ENCODE assay signal across 11 cellular contexts in the genomic region with DNA sequence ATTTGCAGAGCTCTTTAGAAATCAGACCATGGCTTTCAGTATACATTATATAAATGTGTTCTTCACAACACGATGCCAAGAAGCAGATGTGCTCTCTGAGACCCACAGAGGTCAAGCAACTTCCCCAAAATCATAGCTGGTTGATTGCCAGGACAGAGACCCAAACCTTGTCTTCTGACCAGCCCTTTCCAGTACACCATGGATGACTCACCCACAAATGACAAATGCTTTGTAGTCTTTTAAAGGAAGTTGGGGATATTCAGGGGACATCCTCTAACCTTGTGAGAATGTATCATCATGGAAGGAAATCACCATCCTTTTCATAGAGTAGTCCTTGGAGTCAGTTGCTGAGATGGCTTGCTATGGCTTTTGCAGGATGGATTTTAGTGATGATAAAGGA. TPM values are rescaled to one million over a fixed set of nuclear protein-coding genes. Genes with fewer than 3 reads are reported as not detected.
DNase-seq lines count a peak whose midpoint lies in the region; ATAC-seq and TF ChIP-seq lines count a peak whose summit lies in the region.
"Had no signal": no experiment of that assay in that cellular context is flagged by ENCODE, and none has a peak within 500 bp of the region (broad histone marks: within the 10 kb centered on the region; RNA-seq: fewer than 3 reads in every experiment).

No MANE protein-coding gene starts in this region.

- POLR2A ChIA-PET in RWPE1 (lab: Yijun Ruan, JAX; ENCODE audit: low non-redundant PET), result no interaction called here

- CTCF ChIA-PET in RWPE1 (lab: Yijun Ruan, JAX), result no interaction called here
- CTCF ChIA-PET in activated naive CD4-positive, alpha-beta T cell treated with anti-CD3 and anti-CD28 coated beads for 36 hours (lab: Charles Lee), result no interaction called here

- H3K9me3 Mint-ChIP-seq in osteocyte (ENCODE audit: unreplicated experiment), result no peaks in the 10 kb centered on the region
- H3K9me3 Mint-ChIP-seq in activated T-helper 2 cell treated with anti-CD3 and anti-CD28 coated beads, Interferon-gamma antibody, Interleukin-2, Interleukin-4, amounts not matched to agents 10 μg/mL and 5 μg/mL and 100 μg/mL, durations not matched to agents 14 hours and 24 hours and 36 hours, result no peaks in the 10 kb centered on the region
- H3K9me3 Mint-ChIP-seq in activated naive CD4-positive, alpha-beta T cell treated with anti-CD3 and anti-CD28 coated beads for 36 hours, result no peaks in the 10 kb centered on the region

- intact Hi-C loops in activated T-helper 2 cell treated with anti-CD3 and anti-CD28 coated beads, Interferon-gamma antibody, Interleukin-2, Interleukin-4, amounts not matched to agents 10 μg/mL and 5 μg/mL and 100 μg/mL, durations not matched to agents 14 hours and 24 hours and 36 hours (cut with micrococcal nuclease), result no loop called here
- intact Hi-C loops in activated naive CD4-positive, alpha-beta T cell treated with anti-CD3 and anti-CD28 coated beads for 36 hours (cut with micrococcal nuclease), result no loop called here

- ATAC-seq in GM21390 (IDR thresholded peaks at IDR 0.05; ENCODE audit: unreplicated experiment), result no peak
- ATAC-seq: stimulated activated naive CD8-positive, alpha-beta T cell treated with anti-CD3 and anti-CD28 coated beads, Interleukin-15, Interleukin-2, amounts not matched to agents 100 U/mL and 50 U/mL, for 24 hours had no signal

- peak; percentile 40 for DNase-seq in GM03348 (ENCODE audit: low spot score)
- peak; percentile 38 for DNase-seq in RWPE1 (ENCODE audit: low spot score)
- peak; percentile 31 for DNase-seq in fibroblast of gingiva (ENCODE audit: low read depth)
- no peak for DNase-seq in osteocyte (ENCODE audit: extremely low spot score, unreplicated experiment)
- no peak for DNase-seq in SKM-1 treated with dmso at 0.1 percent for 144 hours (lab: John Stamatoyannopoulos, UW; ENCODE audit: unreplicated experiment)
- DNase-seq in activated T-helper 2 cell treated with anti-CD3 and anti-CD28 coated beads, Interferon-gamma antibody, Interleukin-2, Interleukin-4, amounts not matched to agents 10 μg/mL and 5 μg/mL and 100 μg/mL, durations not matched to agents 14 hours and 24 hours and 36 hours (ENCODE audit: low spot score), result no peak
- DNase-seq in activated naive CD4-positive, alpha-beta T cell treated with anti-CD3 and anti-CD28 coated beads for 36 hours, result no peak
- DNase-seq: activated effector memory CD4-positive, alpha-beta T cell treated with anti-CD3 and anti-CD28 coated beads, Interleukin-2, amount 50 U/mL, for 16 hours; right cardiac atrium; stimulated activated naive CD8-positive, alpha-beta T cell treated with anti-CD3 and anti-CD28 coated beads, Interleukin-15, Interleukin-2, amounts not matched to agents 100 U/mL and 50 U/mL, for 24 hours had no signal

- H3K27me3 Mint-ChIP-seq in osteocyte (ENCODE audit: unreplicated experiment), result no peaks in the 10 kb centered on the region
- H3K27me3 Mint-ChIP-seq in activated T-helper 2 cell treated with anti-CD3 and anti-CD28 coated beads, Interferon-gamma antibody, Interleukin-2, Interleukin-4, amounts not matched to agents 10 μg/mL and 5 μg/mL and 100 μg/mL, durations not matched to agents 14 hours and 24 hours and 36 hours (ENCODE audit: low read depth), result no peaks in the 10 kb centered on the region
- peaks cover 2% of the 10 kb centered on the region for H3K27me3 Mint-ChIP-seq in activated naive CD4-positive, alpha-beta T cell treated with anti-CD3 and anti-CD28 coated beads for 36 hours (ENCODE audit: low read depth)

- H3K4me1 Mint-ChIP-seq in osteocyte (ENCODE audit: unreplicated experiment), result peaks cover 90% of the 10 kb centered on the region
- H3K4me1 Mint-ChIP-seq in activated T-helper 2 cell treated with anti-CD3 and anti-CD28 coated beads, Interferon-gamma antibody, Interleukin-2, Interleukin-4, amounts not matched to agents 10 μg/mL and 5 μg/mL and 100 μg/mL, durations not matched to agents 14 hours and 24 hours and 36 hours (ENCODE audit: low read depth), result no peaks in the 10 kb centered on the region
- no peaks in the 10 kb centered on the region for H3K4me1 Mint-ChIP-seq in activated naive CD4-positive, alpha-beta T cell treated with anti-CD3 and anti-CD28 coated beads for 36 hours (ENCODE audit: low read depth)

- no peak overlapping the region for H3K4me3 Mint-ChIP-seq in osteocyte (ENCODE audit: unreplicated experiment)
- H3K4me3 Mint-ChIP-seq in activated T-helper 2 cell treated with anti-CD3 and anti-CD28 coated beads, Interferon-gamma antibody, Interleukin-2, Interleukin-4, amounts not matched to agents 10 μg/mL and 5 μg/mL and 100 μg/mL, durations not matched to agents 14 hours and 24 hours and 36 hours (ENCODE audit: low read depth), result no peak overlapping the region
- no peak overlapping the region for H3K4me3 Mint-ChIP-seq in activated naive CD4-positive, alpha-beta T cell treated with anti-CD3 and anti-CD28 coated beads for 36 hours

- no peaks in the 10 kb centered on the region for H3K36me3 Mint-ChIP-seq in osteocyte (ENCODE audit: unreplicated experiment)
- no peaks in the 10 kb centered on the region for H3K36me3 Mint-ChIP-seq in activated T-helper 2 cell treated with anti-CD3 and anti-CD28 coated beads, Interferon-gamma antibody, Interleukin-2, Interleukin-4, amounts not matched to agents 10 μg/mL and 5 μg/mL and 100 μg/mL, durations not matched to agents 14 hours and 24 hours and 36 hours (ENCODE audit: low read depth)
- no peaks in the 10 kb centered on the region for H3K36me3 Mint-ChIP-seq in activated naive CD4-positive, alpha-beta T cell treated with anti-CD3 and anti-CD28 coated beads for 36 hours (ENCODE audit: low read depth)

- no peak for TF ChIP-seq CTCF in RWPE1 (conservative IDR thresholded peaks at IDR 0.05; ENCODE audit: low read depth)
- TF ChIP-seq CTCF in osteocyte (IDR thresholded peaks at IDR 0.05), result no peak

- H3K27ac Mint-ChIP-seq in osteocyte (ENCODE audit: unreplicated experiment), result peak overlapping the region; percentile 90
- H3K27ac Mint-ChIP-seq in activated T-helper 2 cell treated with anti-CD3 and anti-CD28 coated beads, Interferon-gamma antibody, Interleukin-2, Interleukin-4, amounts not matched to agents 10 μg/mL and 5 μg/mL and 100 μg/mL, durations not matched to agents 14 hours and 24 hours and 36 hours, result no peak overlapping the region
- H3K27ac Mint-ChIP-seq in activated naive CD4-positive, alpha-beta T cell treated with anti-CD3 and anti-CD28 coated beads for 36 hours, result no peak overlapping the region

- peak overlapping the region; percentile 65 for H3K27ac ChIP-seq in RWPE1

RNA-seq across cellular contexts. Expression of gene ZNF462, which starts 30.1 kb away (rescaled TPM):
- 55.0 and 57.3 TPM in 2 replicates for total RNA-seq in osteocyte
- 0.09 and 0.11 TPM in 2 replicates for total RNA-seq in activated T-helper 2 cell treated with anti-CD3 and anti-CD28 coated beads, Interferon-gamma antibody, Interleukin-2, Interleukin-4, amounts not matched to agents 10 μg/mL and 5 μg/mL and 100 μg/mL, durations not matched to agents 14 hours and 24 hours and 36 hours
- total RNA-seq in activated naive CD4-positive, alpha-beta T cell treated with anti-CD3 and anti-CD28 coated beads for 36 hours, result under 1 TPM; 0.33 to 0.40 TPM

Comparison
In these comparisons a context has a peak if more than half of its experiments do, and no peak if none do; other contexts are left out.
1. DNase-seq: peak in GM03348 (single experiment), RWPE1 (single experiment) and fibroblast of gingiva (single experiment); none in osteocyte (single experiment), SKM-1 treated with dmso at 0.1 percent for 144 hours (single experiment), activated T-helper 2 cell treated with anti-CD3 and anti-CD28 coated beads, Interferon-gamma antibody, Interleukin-2, Interleukin-4, amounts not matched to agents 10 μg/mL and 5 μg/mL and 100 μg/mL, durations not matched to agents 14 hours and 24 hours and 36 hours (single experiment) and activated naive CD4-positive, alpha-beta T cell treated with anti-CD3 and anti-CD28 coated beads for 36 hours (single experiment).
2. RNA of gene ZNF462, which starts 30.1 kb away (total RNA-seq): 55.0 to 57.3 TPM in osteocyte; 0.33 to 0.40 TPM in activated naive CD4-positive, alpha-beta T cell treated with anti-CD3 and anti-CD28 coated beads for 36 hours and 0.09 to 0.11 TPM in activated T-helper 2 cell treated with anti-CD3 and anti-CD28 coated beads, Interferon-gamma antibody, Interleukin-2, Interleukin-4, amounts not matched to agents 10 μg/mL and 5 μg/mL and 100 μg/mL, durations not matched to agents 14 hours and 24 hours and 36 hours; every median in the first group is over 10 times any median in the second.